Comparison of ENCODE assay signal across 33 cellular contexts in the genomic region with DNA sequence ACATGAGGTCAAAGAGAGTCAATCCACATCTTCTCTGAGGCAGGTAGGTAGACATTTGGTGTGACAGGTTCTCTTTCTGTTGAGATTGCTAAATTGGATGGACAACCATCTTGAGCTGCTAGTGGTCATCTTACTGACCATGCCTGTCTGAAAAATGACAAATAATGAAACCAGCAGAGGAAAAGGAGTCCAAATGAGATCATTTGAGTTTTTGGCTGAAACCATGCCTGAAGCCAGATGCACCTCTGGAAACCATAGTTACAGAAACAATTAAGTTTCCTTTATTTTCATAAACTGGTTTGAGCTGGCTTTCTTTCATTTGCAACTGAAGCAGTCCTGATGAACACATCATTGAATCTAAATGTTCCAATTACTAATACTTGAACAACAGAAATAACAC.
"Had no signal": no experiment of that assay in that cellular context is flagged by ENCODE, and none has a peak within 500 bp of the region (broad histone marks: within the 10 kb centered on the region; RNA-seq: fewer than 3 reads in every experiment).

No MANE protein-coding gene starts in this region.

- H3K27me3 Mint-ChIP-seq: activated CD4-positive, alpha-beta memory T cell treated with anti-CD3 and anti-CD28 coated beads for 36 hours; activated CD4-positive, alpha-beta T cell treated with anti-CD3 and anti-CD28 coated beads for 36 hours; activated CD4-positive, alpha-beta T cell treated with anti-CD3 and anti-CD28 coated beads, Interleukin-2, amount 10 ng/mL, durations not matched to agents 7 days and 5 days; activated naive CD4-positive, alpha-beta T cell treated with anti-CD3 and anti-CD28 coated beads, Interleukin-2, amount 10 ng/mL, durations not matched to agents 7 days and 5 days; activated naive CD8-positive, alpha-beta T cell had no signal

- H3K36me3 ChIP-seq: brain microvascular endothelial cell had no signal

- H3K4me3 Mint-ChIP-seq: activated CD4-positive, alpha-beta memory T cell treated with anti-CD3 and anti-CD28 coated beads for 36 hours; activated CD4-positive, alpha-beta T cell treated with anti-CD3 and anti-CD28 coated beads for 36 hours; activated CD4-positive, alpha-beta T cell treated with anti-CD3 and anti-CD28 coated beads, Interleukin-2, amount 10 ng/mL, durations not matched to agents 7 days and 5 days; activated naive CD4-positive, alpha-beta T cell treated with anti-CD3 and anti-CD28 coated beads, Interleukin-2, amount 10 ng/mL, durations not matched to agents 7 days and 5 days; activated naive CD8-positive, alpha-beta T cell; T-helper 1 cell treated with Interleukin-12 subunit alpha and Interleukin-12 subunit beta and Interleukin-4 antibody, amounts not matched to agents 30 μg/mL and 1 μg/mL, for 36 hours; T-helper 2 cell treated with Interferon-gamma antibody and Interleukin-4, amounts not matched to agents 5 μg/mL and 100 μg/mL, for 36 hours; WTC11 had no signal

- H3K4me1 ChIP-seq: SJSA1 had no signal

- DNase-seq: activated CD4-positive, alpha-beta memory T cell treated with anti-CD3 and anti-CD28 coated beads for 36 hours; activated CD4-positive, alpha-beta T cell treated with anti-CD3 and anti-CD28 coated beads for 36 hours; activated CD4-positive, alpha-beta T cell treated with anti-CD3 and anti-CD28 coated beads, Interleukin-2, amount 10 ng/mL, durations not matched to agents 7 days and 5 days; activated CD8-positive, alpha-beta memory T cell treated with anti-CD3 and anti-CD28 coated beads, Interleukin-2, amount 50 U/mL, for 4 hours; activated effector memory CD4-positive, alpha-beta T cell treated with Interleukin-2 at 50 U/mL for 16 hours; activated naive CD4-positive, alpha-beta T cell treated with anti-CD3 and anti-CD28 coated beads, Interleukin-2, amount 10 ng/mL, durations not matched to agents 7 days and 5 days; activated T-cell treated with anti-CD3 and anti-CD28 coated beads for 4 hours; activated T-cell treated with anti-CD3 and anti-CD28 coated beads, Interleukin-2, amount 50 U/mL, for 48 hours; amniotic stem cell; aorta; brain microvascular endothelial cell; central memory CD4-positive, alpha-beta T cell; NCI-H1105; NCI-H1417 treated with DMSO at 0.1 percent for 48 hours; NCI-H1694; NCI-H1930; NCI-H2081 treated with DMSO at 0.1 percent for 48 hours; NCI-H226; NCI-H446 treated with DMSO at 0.1 percent for 48 hours; NCI-H524; NCI-H69; NCI-H82; RPMI8226; SHP77 treated with DMSO at 0.1 percent for 48 hours; SK-N-SH had no signal

- ATAC-seq: activated CD4-positive, alpha-beta T cell treated with anti-CD3 and anti-CD28 coated beads for 36 hours; activated CD4-positive, CD25-positive, alpha-beta regulatory T cell treated with anti-CD3 and anti-CD28 coated beads, Interleukin-2, amount 50 U/mL, for 24 hours; Panc1; WTC11 had no signal

- H3K4me1 Mint-ChIP-seq: WTC11 had no signal

- H3K4me2 ChIP-seq: SK-N-SH had no signal

- FAIRE-seq: TTC549 had no signal

- H3K27ac Mint-ChIP-seq: activated CD4-positive, alpha-beta memory T cell treated with anti-CD3 and anti-CD28 coated beads for 36 hours; activated CD4-positive, alpha-beta T cell treated with anti-CD3 and anti-CD28 coated beads for 36 hours; activated CD4-positive, alpha-beta T cell treated with anti-CD3 and anti-CD28 coated beads, Interleukin-2, amount 10 ng/mL, durations not matched to agents 7 days and 5 days; activated naive CD8-positive, alpha-beta T cell; T-helper 1 cell treated with Interleukin-12 subunit alpha and Interleukin-12 subunit beta and Interleukin-4 antibody, amounts not matched to agents 30 μg/mL and 1 μg/mL, for 36 hours; T-helper 2 cell treated with Interferon-gamma antibody and Interleukin-4, amounts not matched to agents 5 μg/mL and 100 μg/mL, for 36 hours; WTC11 had no signal

- H3K4me3 ChIP-seq: SJSA1 had no signal

- H3K9ac ChIP-seq: SK-N-SH had no signal

- H3K27me3 ChIP-seq: brain microvascular endothelial cell, SJSA1 had no signal

- H3K9me3 ChIP-seq: SJSA1, SK-N-SH had no signal

- H3K27ac ChIP-seq: brain microvascular endothelial cell, SJSA1 had no signal
